ENCODE assay signal across 8 cellular contexts in the genomic region with DNA sequence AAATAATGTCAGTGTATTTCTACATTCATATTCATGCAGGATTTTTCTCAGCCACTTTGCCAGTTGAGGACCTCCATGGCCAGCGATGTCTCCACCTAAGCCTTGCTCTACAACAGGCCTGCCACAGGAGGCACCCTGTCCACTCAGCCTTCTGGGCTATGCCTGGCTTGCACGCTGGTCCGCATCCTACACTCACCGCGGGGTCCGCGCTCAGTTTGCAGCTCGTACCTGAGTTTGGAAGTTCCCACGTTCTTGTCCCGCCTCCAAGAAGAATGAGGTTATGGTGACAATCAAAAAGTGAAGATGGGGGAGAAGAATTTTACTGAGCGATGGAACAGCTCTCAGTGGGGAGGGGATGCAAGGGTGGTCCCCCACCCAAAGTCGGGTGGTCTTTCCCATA.
"Had no signal": no experiment of that assay in that cellular context is flagged by ENCODE, and none has a peak within 500 bp of the region (broad histone marks: within the 10 kb centered on the region; RNA-seq: fewer than 3 reads in every experiment).

No MANE protein-coding gene starts in this region.

- H3K9ac ChIP-seq: GM23248, KMS-11 had no signal

- H3K4me3 ChIP-seq: GM23248 had no signal

- ATAC-seq: HepG2 had no signal

- H2AFZ ChIP-seq: GM23248 had no signal

- DNase-seq: GM23248, GOT3, H9, HCEC 1CT, KBM-7 had no signal

- H3K4me2 ChIP-seq: KMS-11 had no signal

- H3K27ac ChIP-seq: GM23248, HL-60, KMS-11 had no signal
